8 cellular contexts compared by ENCODE assay signal in the genomic region with DNA sequence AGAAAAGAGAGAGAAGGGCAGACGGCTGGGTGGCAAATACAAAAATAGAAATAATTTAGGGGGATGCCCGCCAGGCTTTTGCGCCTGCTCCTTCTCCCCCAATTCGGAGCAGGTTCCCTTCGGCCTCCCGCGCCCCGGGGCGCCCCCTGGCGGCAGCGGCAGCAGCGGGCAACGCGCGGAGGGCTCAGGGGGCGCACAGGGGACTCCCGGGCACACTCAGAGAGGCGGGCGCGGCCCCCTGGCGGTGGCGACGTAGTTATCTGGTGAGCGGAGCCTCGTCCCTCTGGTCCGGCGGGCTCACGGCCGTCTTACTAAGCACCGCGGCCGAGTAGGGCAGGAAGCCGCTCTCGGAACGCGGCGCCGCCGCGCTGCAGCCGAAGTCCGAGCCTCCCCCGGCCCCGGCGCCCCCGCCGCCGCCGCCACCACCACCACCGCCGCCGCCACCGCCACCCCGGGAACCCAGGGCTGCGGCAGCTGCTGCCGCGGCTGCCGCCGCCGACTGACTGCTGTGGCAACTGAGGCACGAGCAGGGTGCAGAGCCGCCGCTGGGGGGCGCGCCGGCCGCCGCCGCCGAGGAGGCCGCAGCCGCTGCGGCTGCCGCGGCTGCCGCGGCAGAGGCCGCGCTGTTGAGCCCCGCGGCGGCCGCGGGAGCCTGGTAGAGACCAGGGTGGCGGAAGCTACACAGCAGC. TPM values are rescaled to one million over a fixed set of nuclear protein-coding genes. Genes with fewer than 3 reads are reported as not detected.
DNase-seq lines count a peak whose midpoint lies in the region; ATAC-seq and TF ChIP-seq lines count a peak whose summit lies in the region.

No MANE protein-coding gene starts in this region.

- dilution Hi-C loops in mammary epithelial cell (cut with HindIII; ENCODE audit: low sequenced_read_pairs): no loop called here

- CTCF ChIA-PET in AG04450 (lab: Charles Lee) (interaction anchor here (0.5 to 3.2 kb wide), 5 partner anchors 51 to 391 kb away, joined by 3 to 22 read pairs (median 4); no protein-coding TSS in a partner anchor), mammary epithelial cell (lab: Charles Lee; ENCODE audit: low non-redundant PET) (interaction anchor here (0.6 kb wide), 1 partner anchor 18 kb away, joined by 4 read pairs; no protein-coding TSS in a partner anchor)

- H4K20me1 ChIP-seq in mammary epithelial cell (ENCODE audit: insufficient read depth, low read length): no peaks in the 10 kb centered on the region

- in situ Hi-C loops in mammary epithelial cell (cut with MboI; ENCODE audit: low sequenced_read_pairs in 2 of 2): loop anchor here (10.0 to 25.0 kb wide), 3 partner anchors 395 to 1043 kb away; no protein-coding TSS in a partner anchor

- DNase-seq in AG04450 (ENCODE audit: low read depth, low spot score) (no peak), GM19238 (ENCODE audit: insufficient read length, low spot score) (peak; percentile 46), NCI-H526 treated with DMSO at 0.1 percent for 48 hours (lab: John Stamatoyannopoulos, UW) (peak; percentile 70), mammary epithelial cell (no peak), right lobe of liver (peak in 1 of 3 donors; percentile 34), NCI-H446 treated with DMSO at 0.1 percent for 48 hours (lab: John Stamatoyannopoulos, UW) (no peak), T-helper 9 cell (no peak)

- H3K4me1 ChIP-seq in mammary epithelial cell (ENCODE audit: insufficient read depth, low read length): peaks cover 6% of the 10 kb centered on the region
- H3K4me1 ChIP-seq in right lobe of liver: peaks cover 0 to 6% (median 0%) of the 10 kb centered on the region in 4 donors

- BruUV-seq in mammary epithelial cell (replicated peaks; lab: Mats Ljungman, UMichigan): no TSS peak

- H3K4me2 ChIP-seq in mammary epithelial cell (ENCODE audit: insufficient read depth, low read depth, low read length): peak overlapping the region; percentile 42

- H2AFZ ChIP-seq in mammary epithelial cell (ENCODE audit: low read depth, low read length): peak overlapping the region; percentile 13

- WGBS in mammary epithelial cell (ENCODE audit: low coverage, missing lambda C conversion rate): 8% methylated on average over 31 of the region's 85 CpGs
- 5% methylated on average over 19 of the region's 85 CpGs for WGBS in right lobe of liver (ENCODE audit: insufficient coverage, low coverage, low lambda C conversion rate, missing lambda C conversion rate)

- H3K27me3 ChIP-seq in AG04450 (ENCODE audit: control insufficient read depth, insufficient read depth, low read length) (peaks cover 89% of the 10 kb centered on the region), mammary epithelial cell (ENCODE audit: insufficient read depth, low read length) (peaks cover 81% of the 10 kb centered on the region), right lobe of liver (peaks cover 33 to 86% of the 10 kb centered on the region in 2 donors)

- H3K36me3 ChIP-seq in mammary epithelial cell (ENCODE audit: insufficient read depth, low read length): no peaks in the 10 kb centered on the region
- no peaks in the 10 kb centered on the region for H3K36me3 ChIP-seq in right lobe of liver

- no peak for TF ChIP-seq POLR2A in right lobe of liver (IDR thresholded peaks at IDR 0.05)

- no peaks in the 10 kb centered on the region for H3K79me2 ChIP-seq in mammary epithelial cell (ENCODE audit: insufficient read depth, low read length)

- H3K9me3 ChIP-seq in AG04450 (ENCODE audit: control insufficient read depth, insufficient read depth, low read length): peaks cover 31% of the 10 kb centered on the region
- H3K9me3 ChIP-seq in mammary epithelial cell (replicated peaks; ENCODE audit: insufficient read depth, low read length): peaks cover 18% of the 10 kb centered on the region
- H3K9me3 ChIP-seq in right lobe of liver: no peaks in the 10 kb centered on the region

- TF ChIP-seq CTCF in AG04450 (IDR thresholded peaks at IDR 0.05; ENCODE audit: low read depth, low read length) (peak; percentile 56), mammary epithelial cell (conservative IDR thresholded peaks at IDR 0.05 in 1 of 2, IDR thresholded peaks at IDR 0.05 in 1 of 2; ENCODE audit: extremely low read depth in 1 of 2, insufficient read depth in 1 of 2, low read depth in 1 of 2, low read length in 2 of 2) (peak; percentile 24 to 60), right lobe of liver (IDR thresholded peaks at IDR 0.05) (peak; percentile 43 to 69 (median 64))

- ATAC-seq in right lobe of liver (peak; percentile 36 to 57 (median 50)), GM19328 (IDR thresholded peaks at IDR 0.05; ENCODE audit: unreplicated experiment) (no peak)

- no peak overlapping the region for H3K9ac ChIP-seq in mammary epithelial cell (ENCODE audit: insufficient read depth, low read length)

- H3K27ac ChIP-seq in AG04450 (ENCODE audit: low read depth, low read length) (no peak overlapping the region), mammary epithelial cell (ENCODE audit: insufficient read depth, low read depth, low read length) (no peak overlapping the region), right lobe of liver (no peak overlapping the region)

- intact Hi-C loops in mammary epithelial cell (cut with micrococcal nuclease): loop anchor here (1.0 kb wide), 1 partner anchor 390 kb away; no protein-coding TSS in a partner anchor
- intact Hi-C loops in right lobe of liver (cut with DNase I): loop anchor here (10.0 kb wide), 1 partner anchor 395 kb away; no protein-coding TSS in a partner anchor

- H3K4me3 ChIP-seq in AG04450 (ENCODE audit: low read depth, low read length) (no peak overlapping the region), mammary epithelial cell (replicated peaks in 1 of 3; ENCODE audit: insufficient read depth in 1 of 3, low read depth in 2 of 3, low read length in 3 of 3) (no peak overlapping the region), right lobe of liver (no peak overlapping the region)

- POLR2A ChIA-PET in AG04450 (lab: Yijun Ruan, JAX): no interaction called here

RNA-seq across cellular contexts. Expression of a gene that starts 3.8 kb away (rescaled TPM):
- polyA plus RNA-seq in AG04450 (2011; rRNA removed) (not detected in 2 replicates), mammary epithelial cell (not detected)
- not detected in 2 replicates for polyA minus RNA-seq in AG04450 (2011; rRNA and poly(A)+ RNA removed)
- total RNA-seq in mammary epithelial cell (not detected), right lobe of liver (not detected)
- polyA minus RNA-seq in mammary epithelial cell: not detected

RNA-seq across cellular contexts. Expression of a gene that starts 12.5 kb away (rescaled TPM):
- polyA plus RNA-seq in AG04450 (2011; rRNA removed) (not detected in 2 replicates), mammary epithelial cell (not detected)
- polyA minus RNA-seq in AG04450 (2011; rRNA and poly(A)+ RNA removed): not detected in 2 replicates
- total RNA-seq in mammary epithelial cell (not detected), right lobe of liver (not detected)
- polyA minus RNA-seq in mammary epithelial cell: not detected

RNA-seq across cellular contexts. Expression of a gene that starts 19.6 kb away (rescaled TPM):
- polyA plus RNA-seq in AG04450 (2011; rRNA removed): not detected in 2 replicates
- not detected in 2 replicates for polyA minus RNA-seq in AG04450 (2011; rRNA and poly(A)+ RNA removed)
- not detected for total RNA-seq in mammary epithelial cell
- polyA plus RNA-seq in mammary epithelial cell: not detected
- not detected for polyA minus RNA-seq in mammary epithelial cell
- not detected for total RNA-seq in right lobe of liver

RNA-seq across cellular contexts. Expression of a gene that starts 27.1 kb away (rescaled TPM):
- polyA plus RNA-seq in AG04450 (2011; rRNA removed): not detected in 2 replicates
- not detected in 2 replicates for polyA minus RNA-seq in AG04450 (2011; rRNA and poly(A)+ RNA removed)
- total RNA-seq in mammary epithelial cell: not detected
- not detected for polyA plus RNA-seq in mammary epithelial cell
- polyA minus RNA-seq in mammary epithelial cell: not detected
- not detected for total RNA-seq in right lobe of liver

RNA-seq across cellular contexts. Expression of a gene that starts 36.6 kb away (rescaled TPM):
- polyA plus RNA-seq in AG04450 (2011; rRNA removed) (not detected in 2 replicates), mammary epithelial cell (not detected)
- not detected in 2 replicates for polyA minus RNA-seq in AG04450 (2011; rRNA and poly(A)+ RNA removed)
- total RNA-seq in mammary epithelial cell (not detected), right lobe of liver (not detected)
- polyA minus RNA-seq in mammary epithelial cell: not detected

Comparison
In these comparisons a context has a peak if more than half of its experiments do, and no peak if none do; other contexts are left out.
1. DNase-seq: peak in GM19238 (single experiment) and NCI-H526 treated with DMSO at 0.1 percent for 48 hours (single experiment); none in AG04450 (single experiment), mammary epithelial cell (single experiment), NCI-H446 treated with DMSO at 0.1 percent for 48 hours (single experiment) and T-helper 9 cell (single experiment).
2. Peak in every context shown above with its lines, with median percentiles within 50 percentile points of each other: CTCF ChIP-seq.